In the genomic region with DNA sequence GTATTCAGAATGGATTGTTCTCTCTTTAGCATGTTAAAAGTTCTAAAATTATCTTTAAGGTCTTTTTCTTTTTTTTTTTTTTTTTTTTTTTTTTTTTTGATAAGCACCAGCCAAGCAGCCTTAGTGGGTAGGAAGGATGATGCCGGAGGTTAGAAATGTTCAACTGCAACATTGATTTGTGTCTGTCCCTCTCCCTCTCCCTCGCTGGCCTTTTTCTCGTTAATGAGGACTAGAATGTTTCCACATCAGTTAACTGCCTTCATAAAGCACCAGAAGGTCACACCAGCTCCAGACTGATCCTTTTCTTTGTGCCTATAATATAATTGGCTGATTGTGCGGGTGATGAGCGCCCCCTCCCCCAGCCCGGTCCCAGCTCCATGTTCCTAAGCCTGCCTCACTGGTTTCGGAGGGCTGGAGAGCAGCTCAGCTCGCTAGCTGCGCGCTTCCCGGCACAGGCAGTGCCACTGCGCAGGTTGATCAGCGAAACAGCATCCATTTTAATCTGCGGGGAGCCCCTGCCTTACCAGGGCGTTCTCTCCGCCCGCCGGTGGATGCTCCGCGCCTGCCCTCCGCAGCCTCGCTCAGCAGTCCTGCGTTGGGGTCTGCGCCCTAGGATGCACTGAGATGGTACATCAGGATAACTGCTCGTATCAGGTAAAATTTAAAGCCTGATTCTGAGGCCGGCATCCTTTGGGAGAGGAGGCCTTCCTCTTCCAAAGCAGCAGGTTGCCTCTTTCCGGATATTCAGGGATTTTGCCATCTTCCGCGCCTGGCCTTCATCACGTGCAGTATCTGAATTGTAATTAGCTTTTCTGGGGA, we compare ENCODE assay signal across 8 cellular contexts. TPM values are rescaled to one million over a fixed set of nuclear protein-coding genes. Genes with fewer than 3 reads are reported as not detected.
DNase-seq lines count a peak whose midpoint lies in the region; ATAC-seq and TF ChIP-seq lines count a peak whose summit lies in the region.

A gene (plus strand): TSS at position 301 of the 819 bp plus-strand sequence.

- H2BK5ac ChIP-seq in H9 (ENCODE audit: insufficient read length, low read length) = no peak within 1 kb of the TSS

- H3K27ac ChIP-seq in H9 (ENCODE audit: insufficient read length, low read depth, low read length) = peak within 1 kb of the TSS; percentile 11
- peak within 1 kb of the TSS; percentile 22 for H3K27ac ChIP-seq in right cardiac atrium (ENCODE audit: low read length)

- peaks cover 20 to 32% of the 10 kb centered on the region in 2 experiments for H3K4me1 Mint-ChIP-seq in H9
- H3K4me1 Mint-ChIP-seq in WTC11 = peaks cover 41% of the 10 kb centered on the region

- H2AK5ac ChIP-seq in H9 (ENCODE audit: insufficient read length, low read length) = no peak within 1 kb of the TSS

- TF ChIP-seq CTCF in BE2C (IDR thresholded peaks at IDR 0.05; ENCODE audit: low read depth, low read length) (no peak), H9 (conservative IDR thresholded peaks at IDR 0.05) (no peak), WTC11 (IDR thresholded peaks at IDR 0.05) (no peak)

- peak within 1 kb of the TSS; percentile 97 for H3K18ac ChIP-seq in H9 (ENCODE audit: insufficient read length, low read depth, low read length)

- H3K56ac ChIP-seq in H9 (ENCODE audit: insufficient read length, low read depth, low read length) = no peak within 1 kb of the TSS

- H3K14ac ChIP-seq in H9 (ENCODE audit: insufficient read depth, low read length) = peak within 1 kb of the TSS; percentile 98

- intact Hi-C loops in right cardiac atrium (cut with DNase I) = loop anchor here in 1 of 4 donors (10.0 kb wide), 1 partner anchor 45 kb away; no protein-coding TSS in a partner anchor

- no peaks in the 10 kb centered on the region for H3K9me3 ChIP-seq in BE2C
- no peaks in the 10 kb centered on the region for H3K9me3 ChIP-seq in H9 (ENCODE audit: control insufficient read depth, low read depth, low read length)
- H3K9me3 ChIP-seq in right cardiac atrium (ENCODE audit: control insufficient read depth, low read length) = no peaks in the 10 kb centered on the region

- H4K8ac ChIP-seq in H9 (replicated peaks; ENCODE audit: insufficient read length, low read depth, low read length) = no peak within 1 kb of the TSS

- no peak within 1 kb of the TSS for H2BK15ac ChIP-seq in H9 (ENCODE audit: low read depth, low read length)

- ATAC-seq in WTC11 (peak; percentile 100), right cardiac atrium (peak; percentile 70 to 74)

- POLR2A ChIA-PET in WTC11 (lab: Charles Lee) = interaction anchor here (0.7 to 1.4 kb wide), 3 partner anchors 76 to 611 kb away, joined by 3 to 8 read pairs (median 3); no protein-coding TSS in a partner anchor

- no peak within 1 kb of the TSS for H3K23ac ChIP-seq in H9 (ENCODE audit: insufficient read length, low read depth, low read length)

- no peaks in the 10 kb centered on the region for H4K20me1 ChIP-seq in H9 (ENCODE audit: control insufficient read depth, insufficient read depth, insufficient read length)

- peaks cover 15% of the 10 kb centered on the region for H3K36me3 ChIP-seq in BE2C

- H3K4me2 ChIP-seq in H9 (ENCODE audit: insufficient read depth, insufficient read length, low read length) = peak within 1 kb of the TSS; percentile 57

- no peak within 1 kb of the TSS for H2BK12ac ChIP-seq in H9 (ENCODE audit: insufficient read length, low read depth, low read length)

- H3K4me1 ChIP-seq in BE2C = peaks cover 14% of the 10 kb centered on the region
- H3K4me1 ChIP-seq in H9 (ENCODE audit: insufficient read depth, low read length) = no peaks in the 10 kb centered on the region
- peaks cover 8% of the 10 kb centered on the region for H3K4me1 ChIP-seq in right cardiac atrium (ENCODE audit: control insufficient read depth, insufficient read depth, low read length)

- H3K79me1 ChIP-seq in H9 (ENCODE audit: insufficient read depth, low read depth, low read length, poor library complexity, severe bottlenecking) = no peaks in the 10 kb centered on the region

- H3K4me3 ChIP-seq in BE2C (ENCODE audit: low read depth, low read length) = peak within 1 kb of the TSS; percentile 97
- H3K4me3 ChIP-seq in right cardiac atrium (ENCODE audit: low read length) = peak within 1 kb of the TSS; percentile 21

- no peak within 1 kb of the TSS for H4K91ac ChIP-seq in H9 (ENCODE audit: insufficient read length, low read depth, low read length)

- H3K27me3 ChIP-seq in BE2C (no peaks in the 10 kb centered on the region), H9 (ENCODE audit: insufficient read depth, low read length) (no peaks in the 10 kb centered on the region), right cardiac atrium (ENCODE audit: control insufficient read depth, insufficient read depth) (no peaks in the 10 kb centered on the region)

- no peaks in the 10 kb centered on the region; the same call in 1 of the 2 replicates for H3K79me2 ChIP-seq in H9 (ENCODE audit: insufficient read depth, low read length)

- H2BK20ac ChIP-seq in H9 (ENCODE audit: low read depth, low read length, poor library complexity, severe bottlenecking) = no peak within 1 kb of the TSS

- H2BK120ac ChIP-seq in H9 (ENCODE audit: low read depth, low read length, poor library complexity, severe bottlenecking) = no peak within 1 kb of the TSS

- peak within 1 kb of the TSS; percentile 71 to 84 for H3K4me3 Mint-ChIP-seq in H9
- H3K4me3 Mint-ChIP-seq in WTC11 = peak within 1 kb of the TSS; percentile 73

- H3K27ac Mint-ChIP-seq in H9 (peak within 1 kb of the TSS; percentile 97 to 98 (median 98)), WTC11 (peak within 1 kb of the TSS; percentile 92)

- H3K23me2 ChIP-seq in H9 (ENCODE audit: insufficient read length, low read depth, low read length, poor library complexity, severe bottlenecking) = peaks cover 5% of the 10 kb centered on the region

- H3K9me3 Mint-ChIP-seq in H9 (no peaks in the 10 kb centered on the region; a peak in 1 of 5 replicates), WTC11 (no peaks in the 10 kb centered on the region)

- no peak within 1 kb of the TSS; the same call in 1 of the 2 replicates for H3K4ac ChIP-seq in H9 (ENCODE audit: low read depth, low read length)

- H3K9ac ChIP-seq in H9 (ENCODE audit: extremely low read depth, insufficient read length, low read length) = peak within 1 kb of the TSS; percentile 75

- DNase-seq in BE2C (peak; percentile 89), H9 (peak; percentile 85), WTC11 (ENCODE audit: low spot score) (peak; percentile 75), right cardiac atrium (peak; percentile 26 to 62 (median 54)), pulmonary artery endothelial cell (ENCODE audit: low read depth, low spot score) (no peak), EL (no peak), hepatic stellate cell (ENCODE audit: low spot score) (no peak)
- DNase-seq in NK-92 treated with Interleukin-12 subunit alpha and Interleukin-12 subunit beta, amount 100 ng/mL, for 24 hours (lab: John Stamatoyannopoulos, UW) = no peak

- H3K27me3 Mint-ChIP-seq in H9 (ENCODE audit: low read depth) = no peaks in the 10 kb centered on the region
- no peaks in the 10 kb centered on the region for H3K27me3 Mint-ChIP-seq in WTC11 (ENCODE audit: low read depth)

- H2AFZ ChIP-seq in H9 (ENCODE audit: low read length) = peak within 1 kb of the TSS; percentile 26

- no peak within 1 kb of the TSS for H3T11ph ChIP-seq in H9 (ENCODE audit: low read length)

- CTCF ChIA-PET in WTC11 (lab: Charles Lee) = interaction anchor here (0.5 to 2.6 kb wide), 8 partner anchors 11 to 203 kb away, joined by 3 to 12 read pairs (median 4); a partner anchor contains a TSS

- H3K36me3 Mint-ChIP-seq in H9 (ENCODE audit: insufficient read depth in 1 of 3, low read depth in 3 of 3) = peaks cover 0 to 3% (median 0%) of the 10 kb centered on the region in 3 experiments; a peak in 2 of 7 replicates
- H3K36me3 Mint-ChIP-seq in WTC11 = no peaks in the 10 kb centered on the region

- no CpG with 5 or more reads among the region's 30 CpGs for WGBS in H9 (ENCODE audit: extremely low coverage, insufficient read length, low lambda C conversion rate)
- WGBS in right cardiac atrium = 38% methylated on average over 30 of the region's 30 CpGs

- H4K5ac ChIP-seq in H9 (ENCODE audit: insufficient read length, low read depth, low read length) = peak within 1 kb of the TSS; percentile 25

TF ChIP-seq in WTC11, 78 proteins besides CTCF, POLR2A, EP300 and RAD21 (continues in another document):
- TF ChIP-seq, protein P1, sequence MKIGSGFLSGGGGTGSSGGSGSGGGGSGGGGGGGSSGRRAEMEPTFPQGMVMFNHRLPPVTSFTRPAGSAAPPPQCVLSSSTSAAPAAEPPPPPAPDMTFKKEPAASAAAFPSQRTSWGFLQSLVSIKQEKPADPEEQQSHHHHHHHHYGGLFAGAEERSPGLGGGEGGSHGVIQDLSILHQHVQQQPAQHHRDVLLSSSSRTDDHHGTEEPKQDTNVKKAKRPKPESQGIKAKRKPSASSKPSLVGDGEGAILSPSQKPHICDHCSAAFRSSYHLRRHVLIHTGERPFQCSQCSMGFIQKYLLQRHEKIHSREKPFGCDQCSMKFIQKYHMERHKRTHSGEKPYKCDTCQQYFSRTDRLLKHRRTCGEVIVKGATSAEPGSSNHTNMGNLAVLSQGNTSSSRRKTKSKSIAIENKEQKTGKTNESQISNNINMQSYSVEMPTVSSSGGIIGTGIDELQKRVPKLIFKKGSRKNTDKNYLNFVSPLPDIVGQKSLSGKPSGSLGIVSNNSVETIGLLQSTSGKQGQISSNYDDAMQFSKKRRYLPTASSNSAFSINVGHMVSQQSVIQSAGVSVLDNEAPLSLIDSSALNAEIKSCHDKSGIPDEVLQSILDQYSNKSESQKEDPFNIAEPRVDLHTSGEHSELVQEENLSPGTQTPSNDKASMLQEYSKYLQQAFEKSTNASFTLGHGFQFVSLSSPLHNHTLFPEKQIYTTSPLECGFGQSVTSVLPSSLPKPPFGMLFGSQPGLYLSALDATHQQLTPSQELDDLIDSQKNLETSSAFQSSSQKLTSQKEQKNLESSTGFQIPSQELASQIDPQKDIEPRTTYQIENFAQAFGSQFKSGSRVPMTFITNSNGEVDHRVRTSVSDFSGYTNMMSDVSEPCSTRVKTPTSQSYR (CRISPR knock-in tag; IDR thresholded peaks at IDR 0.05) = peak; percentile 20; the same call in 1 of the 2 replicates
- TF ChIP-seq ZBTB21 (CRISPR knock-in tag; IDR thresholded peaks at IDR 0.05; ENCODE audit: borderline replicate concordance) = peak; percentile 51; the same call in 1 of the 2 replicates

RNA-seq across cellular contexts. Expression of the gene that starts here (rescaled TPM):
- 317 TPM for polyA plus RNA-seq in BE2C (2012; ENCODE audit: insufficient read depth, insufficient read length, low read depth)
- total RNA-seq in H9 (2021) (2.0 and 2.3 TPM in 2 replicates), WTC11 (2021) (5.3 to 7.8 TPM (median 7.1 TPM) in 3 replicates), right cardiac atrium (10 to 100 TPM; 34.7 to 53.7 (median 44.0) TPM), pulmonary artery endothelial cell (18.1 and 56.0 TPM in 2 replicates)
- polyA plus RNA-seq in right cardiac atrium = 61.0 TPM

Comparison
In these comparisons a context has a peak if more than half of its experiments do, and no peak if none do; other contexts are left out.
1. DNase-seq: peak in BE2C (single experiment), H9 (single experiment), WTC11 (single experiment) and right cardiac atrium (3 of 3); none in pulmonary artery endothelial cell (single experiment), EL (single experiment), hepatic stellate cell (single experiment) and NK-92 treated with Interleukin-12 subunit alpha and Interleukin-12 subunit beta, amount 100 ng/mL, for 24 hours (single experiment).